ENCODE assay signal across 25 cellular contexts in genomic region chr9:135776893-135777622, GRCh38.
"Had no signal": no experiment of that assay in that cellular context is flagged by ENCODE, and none has a peak within 500 bp of the region (broad histone marks: within the 10 kb centered on the region; RNA-seq: fewer than 3 reads in every experiment).

No MANE protein-coding gene starts in this region.

- H3K27ac Mint-ChIP-seq: activated CD4-positive, alpha-beta memory T cell treated with anti-CD3 and anti-CD28 coated beads, Interleukin-2, amount 10 ng/mL, durations not matched to agents 7 days and 5 days; activated CD4-positive, alpha-beta T cell treated with anti-CD3 and anti-CD28 coated beads for 36 hours; activated CD4-positive, alpha-beta T cell treated with anti-CD3 and anti-CD28 coated beads, Interleukin-2, amount 10 ng/mL, durations not matched to agents 24 days and 14 days; activated naive CD8-positive, alpha-beta T cell; activated T-cell treated with anti-CD3 and anti-CD28 coated beads, Interleukin-2, amount 50 U/mL, for 24 hours; activated T-cell treated with anti-CD3 and anti-CD28 coated beads, Interleukin-2, amount 50 U/mL, for 72 hours; T-helper 17 cell; T-helper 2 cell treated with Interferon-gamma antibody and Interleukin-4, amounts not matched to agents 5 μg/mL and 100 μg/mL, for 36 hours had no signal

- H3K9me3 Mint-ChIP-seq: activated CD4-positive, alpha-beta memory T cell treated with anti-CD3 and anti-CD28 coated beads, Interleukin-2, amount 10 ng/mL, durations not matched to agents 7 days and 5 days; activated CD4-positive, alpha-beta T cell treated with anti-CD3 and anti-CD28 coated beads, Interleukin-2, amount 10 ng/mL, durations not matched to agents 24 days and 14 days; activated T-cell treated with anti-CD3 and anti-CD28 coated beads, Interleukin-2, amount 50 U/mL, for 24 hours; activated T-cell treated with anti-CD3 and anti-CD28 coated beads, Interleukin-2, amount 50 U/mL, for 72 hours; T-helper 2 cell treated with Interferon-gamma antibody and Interleukin-4, amounts not matched to agents 5 μg/mL and 100 μg/mL, for 36 hours had no signal

- H3K36me3 Mint-ChIP-seq: activated naive CD8-positive, alpha-beta T cell had no signal

- H3K27me3 Mint-ChIP-seq: activated CD4-positive, alpha-beta memory T cell treated with anti-CD3 and anti-CD28 coated beads, Interleukin-2, amount 10 ng/mL, durations not matched to agents 7 days and 5 days; activated CD4-positive, alpha-beta T cell treated with anti-CD3 and anti-CD28 coated beads for 36 hours; activated CD4-positive, alpha-beta T cell treated with anti-CD3 and anti-CD28 coated beads, Interleukin-2, amount 10 ng/mL, durations not matched to agents 24 days and 14 days; activated naive CD8-positive, alpha-beta T cell; activated T-cell treated with anti-CD3 and anti-CD28 coated beads, Interleukin-2, amount 50 U/mL, for 24 hours had no signal

- H3K4me1 Mint-ChIP-seq: activated CD4-positive, alpha-beta memory T cell treated with anti-CD3 and anti-CD28 coated beads, Interleukin-2, amount 10 ng/mL, durations not matched to agents 7 days and 5 days; activated CD4-positive, alpha-beta T cell treated with anti-CD3 and anti-CD28 coated beads for 36 hours; activated CD4-positive, alpha-beta T cell treated with anti-CD3 and anti-CD28 coated beads, Interleukin-2, amount 10 ng/mL, durations not matched to agents 24 days and 14 days; T-helper 17 cell had no signal

- H3K4me3 Mint-ChIP-seq: activated CD4-positive, alpha-beta memory T cell treated with anti-CD3 and anti-CD28 coated beads, Interleukin-2, amount 10 ng/mL, durations not matched to agents 7 days and 5 days; activated CD4-positive, alpha-beta T cell treated with anti-CD3 and anti-CD28 coated beads for 36 hours; activated CD4-positive, alpha-beta T cell treated with anti-CD3 and anti-CD28 coated beads, Interleukin-2, amount 10 ng/mL, durations not matched to agents 24 days and 14 days; activated naive CD8-positive, alpha-beta T cell; activated T-cell treated with anti-CD3 and anti-CD28 coated beads, Interleukin-2, amount 50 U/mL, for 24 hours; activated T-cell treated with anti-CD3 and anti-CD28 coated beads, Interleukin-2, amount 50 U/mL, for 72 hours; T-helper 17 cell; T-helper 2 cell treated with Interferon-gamma antibody and Interleukin-4, amounts not matched to agents 5 μg/mL and 100 μg/mL, for 36 hours had no signal

- ATAC-seq: activated CD4-positive, alpha-beta T cell treated with anti-CD3 and anti-CD28 coated beads for 36 hours; activated T-cell treated with anti-CD3 and anti-CD28 coated beads, Interleukin-2, amount 50 U/mL, for 72 hours; esophagus mucosa; T-helper 17 cell had no signal

- DNase-seq: activated CD4-positive, alpha-beta memory T cell treated with anti-CD3 and anti-CD28 coated beads, Interleukin-2, amount 10 ng/mL, durations not matched to agents 7 days and 5 days; activated CD4-positive, alpha-beta T cell treated with anti-CD3 and anti-CD28 coated beads for 36 hours; activated CD4-positive, alpha-beta T cell treated with anti-CD3 and anti-CD28 coated beads, Interleukin-2, amount 10 ng/mL, durations not matched to agents 24 days and 14 days; activated CD4-positive, CD25-positive, alpha-beta regulatory T cell; activated CD4-positive, CD25-positive, alpha-beta regulatory T cell treated with anti-CD3 and anti-CD28 coated beads, Interleukin-2, amount 50 U/mL, for 72 hours; activated CD8-positive, alpha-beta memory T cell treated with anti-CD3 and anti-CD28 coated beads, Interleukin-2, amount 50 U/mL, for 48 hours; activated gamma-delta T cell; activated naive CD4-positive, alpha-beta T cell treated with anti-CD3 and anti-CD28 coated beads, Interleukin-2, amount 50 U/mL, for 16 hours; activated naive CD4-positive, alpha-beta T cell treated with Interleukin-2 at 50 U/mL for 16 hours; activated T-cell treated with anti-CD3 and anti-CD28 coated beads for 4 hours; activated T-cell treated with anti-CD3 and anti-CD28 coated beads, Interleukin-2, amount 50 U/mL, for 24 hours; activated T-cell treated with anti-CD3 and anti-CD28 coated beads, Interleukin-2, amount 50 U/mL, for 72 hours; amniotic stem cell; anterior cingulate cortex; brain microvascular endothelial cell; cortex of kidney; dermis blood vessel endothelial cell; effector CD4-positive, alpha-beta T cell; foreskin fibroblast; T-helper 1 cell; T-helper 17 cell; T1000 had no signal
